In genomic region chr12:115251727-115252126, GRCh38 we compare ENCODE assay signal across 18 cellular contexts.
A peak's percentile ranks its signal among the peaks of the same experiment; 100 is the strongest.
DNase-seq lines count a peak whose midpoint lies in the region; ATAC-seq, FAIRE-seq and TF ChIP-seq lines count a peak whose summit lies in the region.
"Had no signal": no experiment of that assay in that cellular context is flagged by ENCODE, and none has a peak within 500 bp of the region (broad histone marks: within the 10 kb centered on the region; RNA-seq: fewer than 3 reads in every experiment).

No MANE protein-coding gene starts in this region.

- 93% methylated on average over 6 of the region's 6 CpGs for WGBS in endodermal cell (ENCODE audit: insufficient coverage in 1 of 2, insufficient read length in 1 of 2), 2 experiments
- 43 to 47% methylated on average over 6 of the region's 6 CpGs for WGBS in pancreas, 2 donors

- H3K27ac ChIP-seq in endodermal cell (ENCODE audit: low read depth, low read length) (no peak overlapping the region), pancreas (no peak overlapping the region)
- H3K27ac ChIP-seq: SJSA1 had no signal

- no peak overlapping the region for H3K4me3 Mint-ChIP-seq in endodermal cell

- no peaks in the 10 kb centered on the region for H3K36me3 Mint-ChIP-seq in endodermal cell (ENCODE audit: low read depth)

- H3K27me3 Mint-ChIP-seq in endodermal cell (ENCODE audit: insufficient read depth): peaks cover 56% of the 10 kb centered on the region

- TF ChIP-seq CTCF in endodermal cell (conservative IDR thresholded peaks at IDR 0.05) (no peak), GM13977 (IDR thresholded peaks at IDR 0.05; ENCODE audit: extremely low read depth, insufficient read depth, missing control alignments) (no peak), pancreas (IDR thresholded peaks at IDR 0.05) (no peak)

- in situ Hi-C loops in GM13977 (cut with MboI; ENCODE audit: low pct_unique_long_range_greater_than_20kb, low sequenced_read_pairs, unreplicated experiment): no loop called here

- H3K36me3 ChIP-seq in endodermal cell (ENCODE audit: control insufficient read depth, insufficient read depth, low read length) (no peaks in the 10 kb centered on the region), pancreas (no peaks in the 10 kb centered on the region)
- H3K36me3 ChIP-seq: SJSA1 had no signal

- no peak overlapping the region for H3K9ac ChIP-seq in endodermal cell (ENCODE audit: extremely low read depth, low read length, poor library complexity, severe bottlenecking)

- H3K4me3 ChIP-seq in endodermal cell (ENCODE audit: low read length): no peak overlapping the region
- no peak overlapping the region for H3K4me3 ChIP-seq in pancreas
- H3K4me3 ChIP-seq: SJSA1 had no signal

- peaks cover 17% of the 10 kb centered on the region for H3K9me3 Mint-ChIP-seq in endodermal cell

- ATAC-seq in HG03457 (IDR thresholded peaks at IDR 0.05; ENCODE audit: unreplicated experiment) (no peak), pancreas (no peak)

- no peaks in the 10 kb centered on the region for H3K4me1 ChIP-seq in endodermal cell (ENCODE audit: control insufficient read depth, insufficient read depth, low read length)
- H3K4me1 ChIP-seq in pancreas: no peaks in the 10 kb centered on the region
- H3K4me1 ChIP-seq: SJSA1 had no signal

- H3K27me3 ChIP-seq in endodermal cell (ENCODE audit: control insufficient read depth, insufficient read depth, low read length, poor library complexity, severe bottlenecking) (peaks cover 49% of the 10 kb centered on the region), pancreas (no peaks in the 10 kb centered on the region)
- H3K27me3 ChIP-seq: SJSA1 had no signal

- no peak overlapping the region for H3K27ac Mint-ChIP-seq in endodermal cell

- peaks cover 5% of the 10 kb centered on the region for H3K4me1 Mint-ChIP-seq in endodermal cell

- intact Hi-C loops in pancreas (cut with DNase I): no loop called here

- H3K9me3 ChIP-seq in endodermal cell (ENCODE audit: control insufficient read depth, low read length) (peaks cover 16% of the 10 kb centered on the region), pancreas (no peaks in the 10 kb centered on the region)
- H3K9me3 ChIP-seq: SJSA1 had no signal

- peak; percentile 54 for DNase-seq in A172 (ENCODE audit: low spot score)
- DNase-seq in H4 (ENCODE audit: low spot score): peak; percentile 9
- peak; percentile 29 for DNase-seq in RPMI7951 (ENCODE audit: low read depth)
- peak; percentile 69 for DNase-seq in endodermal cell
- no peak for DNase-seq in GM13977 (ENCODE audit: low spot score)
- no peak for DNase-seq in pancreas
- no peak for DNase-seq in HK-2 (ENCODE audit: unreplicated experiment)
- DNase-seq: 8988T, C1 segment of cervical spinal cord, DND-41, IMR-90, Karpas-422, NCI-H1930, NCI-H2171, NCI-H748 treated with DMSO at 0.1 percent for 48 hours had no signal

- no peak for FAIRE-seq in pancreas (lab: Jason Lieb, UNC)
- FAIRE-seq: GM19239 had no signal

Comparison
In these comparisons a context has a peak if more than half of its experiments do, and no peak if none do; other contexts are left out.
1. DNase-seq: peak in A172 (single experiment), H4 (single experiment), RPMI7951 (single experiment) and endodermal cell (single experiment); none in GM13977 (single experiment), pancreas (0 of 6) and HK-2 (single experiment).